In genomic region chr7:157306836-157307533, GRCh38 we compare ENCODE assay signal across 22 cellular contexts. TPM values are rescaled to one million over a fixed set of nuclear protein-coding genes. Genes with fewer than 3 reads are reported as not detected.
DNase-seq lines count a peak whose midpoint lies in the region; ATAC-seq and TF ChIP-seq lines count a peak whose summit lies in the region.
"Had no signal": no experiment of that assay in that cellular context is flagged by ENCODE, and none has a peak within 500 bp of the region (broad histone marks: within the 10 kb centered on the region; RNA-seq: fewer than 3 reads in every experiment).

No MANE protein-coding gene starts in this region.

- H4K91ac ChIP-seq in neuronal stem cell (ENCODE audit: low read depth, low read length, poor library complexity): no peak overlapping the region

- no peaks in the 10 kb centered on the region for H3K79me1 ChIP-seq in neuronal stem cell (ENCODE audit: low read depth, low read length)

- H3K36me3 ChIP-seq in neuronal stem cell (replicated peaks in 1 of 2; ENCODE audit: control insufficient read depth in 2 of 2, insufficient read depth in 2 of 2, low read length in 2 of 2): no peaks in the 10 kb centered on the region
- no peaks in the 10 kb centered on the region for H3K36me3 ChIP-seq in H7 (replicated peaks; ENCODE audit: control insufficient read depth, insufficient read depth, low read length)
- H3K36me3 ChIP-seq: esophagus muscularis mucosa, gastroesophageal sphincter had no signal

- H3K4me2 ChIP-seq in neuronal stem cell (ENCODE audit: insufficient read depth, low read length, poor library complexity, severe bottlenecking): no peak overlapping the region

- H3K23ac ChIP-seq in neuronal stem cell (ENCODE audit: low read depth, low read length, poor library complexity): no peak overlapping the region

- peaks cover 0 to 4% of the 10 kb centered on the region in 2 donors for H3K4me1 ChIP-seq in neuronal stem cell (ENCODE audit: control insufficient read depth in 2 of 2, insufficient read depth in 1 of 2, low read depth in 1 of 2, low read length in 2 of 2)
- H3K4me1 ChIP-seq: parathyroid adenoma had no signal

- H2AK5ac ChIP-seq in neuronal stem cell (ENCODE audit: low read depth, low read length): no peak overlapping the region

- intact Hi-C loops in CD4-positive, alpha-beta T cell (cut with DNase I, micrococcal nuclease): no loop called here

- peaks cover 46% of the 10 kb centered on the region for H3K4me1 Mint-ChIP-seq in activated CD4-positive, alpha-beta T cell treated with anti-CD3 and anti-CD28 coated beads, Interleukin-2, amount 10 ng/mL, durations not matched to agents 7 days and 5 days
- H3K4me1 Mint-ChIP-seq in HFFc6 (ENCODE audit: low read depth): peaks cover 56% of the 10 kb centered on the region
- peaks cover 24% of the 10 kb centered on the region for H3K4me1 Mint-ChIP-seq in activated T-helper 17 cell treated with anti-CD3 and anti-CD28 coated beads, Interleukin-2, amount 50 U/mL, for 72 hours
- H3K4me1 Mint-ChIP-seq in CD4-positive, alpha-beta T cell (ENCODE audit: low read depth): peaks cover 15% of the 10 kb centered on the region

- no peak overlapping the region for H3K9ac ChIP-seq in neuronal stem cell (ENCODE audit: low read depth, low read length, poor library complexity)
- H3K9ac ChIP-seq: parathyroid adenoma had no signal

- CTCF ChIA-PET in activated CD4-positive, alpha-beta T cell treated with anti-CD3 and anti-CD28 coated beads, Interleukin-2, amount 10 ng/mL, durations not matched to agents 7 days and 5 days (lab: Charles Lee): interaction anchor here (1.0 kb wide), 1 partner anchor 12 kb away, joined by 5 read pairs; no protein-coding TSS in a partner anchor
- CTCF ChIA-PET in CD4-positive, alpha-beta T cell (lab: Charles Lee): no interaction called here

- H3K4me3 ChIP-seq in neuronal stem cell (ENCODE audit: low read length in 2 of 2) (no peak overlapping the region), H7 (ENCODE audit: insufficient read depth, low read depth, low read length) (no peak overlapping the region)
- H3K4me3 ChIP-seq: esophagus muscularis mucosa, gastroesophageal sphincter had no signal

- H2BK5ac ChIP-seq in neuronal stem cell (ENCODE audit: low read length): no peak overlapping the region

- no peaks in the 10 kb centered on the region for H3K9me3 ChIP-seq in neuronal stem cell (replicated peaks in 1 of 2; ENCODE audit: control insufficient read depth in 2 of 2, insufficient read depth in 1 of 2, low read depth in 1 of 2, low read length in 2 of 2)
- H3K9me3 ChIP-seq in CD4-positive, alpha-beta T cell (ENCODE audit: control insufficient read depth, low read length): no peaks in the 10 kb centered on the region
- H3K9me3 ChIP-seq: esophagus muscularis mucosa, gastroesophageal sphincter had no signal

- no CpG with 5 or more reads among the region's 20 CpGs for WGBS in neuronal stem cell (ENCODE audit: extremely low coverage in 2 of 2, insufficient read length in 2 of 2, insufficient replicate concordance in 1 of 2), 2 donors

- H3K4me3 Mint-ChIP-seq in activated CD4-positive, alpha-beta T cell treated with anti-CD3 and anti-CD28 coated beads, Interleukin-2, amount 10 ng/mL, durations not matched to agents 7 days and 5 days: no peak overlapping the region
- no peak overlapping the region for H3K4me3 Mint-ChIP-seq in HFFc6
- peak overlapping the region; percentile 36 for H3K4me3 Mint-ChIP-seq in activated T-helper 17 cell treated with anti-CD3 and anti-CD28 coated beads, Interleukin-2, amount 50 U/mL, for 72 hours
- no peak overlapping the region for H3K4me3 Mint-ChIP-seq in CD4-positive, alpha-beta T cell
- H3K4me3 Mint-ChIP-seq: activated T-cell treated with anti-CD3 and anti-CD28 coated beads, Interleukin-2, amount 50 U/mL, for 24 hours; naive thymus-derived CD8-positive, alpha-beta T cell had no signal

- H3K9me3 Mint-ChIP-seq in activated CD4-positive, alpha-beta T cell treated with anti-CD3 and anti-CD28 coated beads, Interleukin-2, amount 10 ng/mL, durations not matched to agents 7 days and 5 days: no peaks in the 10 kb centered on the region
- no peaks in the 10 kb centered on the region for H3K9me3 Mint-ChIP-seq in HFFc6
- no peaks in the 10 kb centered on the region for H3K9me3 Mint-ChIP-seq in activated T-helper 17 cell treated with anti-CD3 and anti-CD28 coated beads, Interleukin-2, amount 50 U/mL, for 72 hours
- no peaks in the 10 kb centered on the region for H3K9me3 Mint-ChIP-seq in CD4-positive, alpha-beta T cell
- H3K9me3 Mint-ChIP-seq: activated naive CD4-positive, alpha-beta T cell treated with anti-CD3 and anti-CD28 coated beads, Interleukin-2, amount 50 U/mL, for 72 hours; activated T-cell treated with anti-CD3 and anti-CD28 coated beads, Interleukin-2, amount 50 U/mL, for 24 hours; naive thymus-derived CD8-positive, alpha-beta T cell had no signal

- H3K27ac Mint-ChIP-seq in activated CD4-positive, alpha-beta T cell treated with anti-CD3 and anti-CD28 coated beads, Interleukin-2, amount 10 ng/mL, durations not matched to agents 7 days and 5 days: peak overlapping the region; percentile 34
- H3K27ac Mint-ChIP-seq in HFFc6: peak overlapping the region; percentile 66
- H3K27ac Mint-ChIP-seq in activated T-helper 17 cell treated with anti-CD3 and anti-CD28 coated beads, Interleukin-2, amount 50 U/mL, for 72 hours: peak overlapping the region; percentile 72
- H3K27ac Mint-ChIP-seq in CD4-positive, alpha-beta T cell: no peak overlapping the region

- no peak overlapping the region for H4K8ac ChIP-seq in neuronal stem cell (ENCODE audit: low read depth, low read length)

- no peak overlapping the region for H3K4ac ChIP-seq in neuronal stem cell (ENCODE audit: low read length)

- no peak overlapping the region for H2BK120ac ChIP-seq in neuronal stem cell (ENCODE audit: low read depth, low read length)

- H3K36me3 Mint-ChIP-seq in activated CD4-positive, alpha-beta T cell treated with anti-CD3 and anti-CD28 coated beads, Interleukin-2, amount 10 ng/mL, durations not matched to agents 7 days and 5 days (ENCODE audit: low read depth): no peaks in the 10 kb centered on the region
- no peaks in the 10 kb centered on the region for H3K36me3 Mint-ChIP-seq in HFFc6 (ENCODE audit: low read depth)
- H3K36me3 Mint-ChIP-seq in activated T-helper 17 cell treated with anti-CD3 and anti-CD28 coated beads, Interleukin-2, amount 50 U/mL, for 72 hours (ENCODE audit: low read depth): peaks cover 6% of the 10 kb centered on the region
- H3K36me3 Mint-ChIP-seq in CD4-positive, alpha-beta T cell (ENCODE audit: low read depth): no peaks in the 10 kb centered on the region
- H3K36me3 Mint-ChIP-seq: activated naive CD4-positive, alpha-beta T cell treated with anti-CD3 and anti-CD28 coated beads, Interleukin-2, amount 50 U/mL, for 72 hours; naive thymus-derived CD8-positive, alpha-beta T cell had no signal

- no peak overlapping the region for H2BK15ac ChIP-seq in neuronal stem cell (ENCODE audit: low read length)

- H3K27me3 ChIP-seq in neuronal stem cell (ENCODE audit: control insufficient read depth in 3 of 3, insufficient read depth in 3 of 3, low read depth in 1 of 3, low read length in 3 of 3) (no peaks in the 10 kb centered on the region), H7 (ENCODE audit: control insufficient read depth, insufficient read depth, low read length) (no peaks in the 10 kb centered on the region)
- H3K27me3 ChIP-seq in CD4-positive, alpha-beta T cell (ENCODE audit: control insufficient read depth, insufficient read depth, low read length): no peaks in the 10 kb centered on the region
- H3K27me3 ChIP-seq: gastroesophageal sphincter had no signal

- no peak overlapping the region for H3K14ac ChIP-seq in neuronal stem cell (ENCODE audit: low read length)

- H3K18ac ChIP-seq in neuronal stem cell (ENCODE audit: low read length): no peak overlapping the region

- H2BK12ac ChIP-seq in neuronal stem cell (ENCODE audit: low read length): no peak overlapping the region

- no peak for ATAC-seq in activated T-helper 17 cell treated with anti-CD3 and anti-CD28 coated beads, Interleukin-2, amount 50 U/mL, for 72 hours (replicated peaks)
- no peak for ATAC-seq in CD4-positive, alpha-beta T cell (ENCODE audit: poor library complexity)
- ATAC-seq: gastroesophageal sphincter; naive thymus-derived CD8-positive, alpha-beta T cell; sciatic nerve had no signal

- TF ChIP-seq CTCF in HFFc6 (IDR thresholded peaks at IDR 0.05): no peak
- no peak for TF ChIP-seq CTCF in CD4-positive, alpha-beta T cell (IDR thresholded peaks at IDR 0.05)

- no peak overlapping the region for H3K27ac ChIP-seq in neuronal stem cell (replicated peaks; ENCODE audit: low read length)
- H3K27ac ChIP-seq in CD4-positive, alpha-beta T cell (ENCODE audit: low read depth, low read length): no peak overlapping the region
- H3K27ac ChIP-seq: esophagus muscularis mucosa, gastroesophageal sphincter, parathyroid adenoma had no signal

- no peak for DNase-seq in activated CD4-positive, alpha-beta T cell treated with anti-CD3 and anti-CD28 coated beads, Interleukin-2, amount 10 ng/mL, durations not matched to agents 7 days and 5 days
- no peak for DNase-seq in activated CD4-positive, alpha-beta T cell treated with anti-CD3 and anti-CD28 coated beads for 48 hours
- no peak for DNase-seq in HFFc6
- DNase-seq in neuronal stem cell (ENCODE audit: low spot score): no peak
- no peak for DNase-seq in CD4-positive, alpha-beta T cell
- no peak for DNase-seq in H7
- no peak for DNase-seq in EL
- DNase-seq: activated CD4-positive, alpha-beta T cell treated with anti-CD3 and anti-CD28 coated beads, Interleukin-2, amount 50 U/mL, for 1 hour; activated T-cell treated with anti-CD3 and anti-CD28 coated beads, Interleukin-2, amount 50 U/mL, for 24 hours; C1 segment of cervical spinal cord; cerebellar nuclear complex; effector CD4-positive, alpha-beta T cell; naive thymus-derived CD8-positive, alpha-beta T cell; NCI-H2081 treated with DMSO at 0.1 percent for 48 hours; NCI-H446 treated with DMSO at 0.1 percent for 48 hours; stimulated activated CD4-positive, alpha-beta T cell treated with anti-CD3 and anti-CD28 coated beads, Interleukin-15, amount 100 ng/mL, for 24 hours had no signal

- POLR2A ChIA-PET in activated CD4-positive, alpha-beta T cell treated with anti-CD3 and anti-CD28 coated beads, Interleukin-2, amount 10 ng/mL, durations not matched to agents 7 days and 5 days (lab: Charles Lee): no interaction called here
- POLR2A ChIA-PET in CD4-positive, alpha-beta T cell (lab: Charles Lee): no interaction called here

- H3K27me3 Mint-ChIP-seq in activated CD4-positive, alpha-beta T cell treated with anti-CD3 and anti-CD28 coated beads, Interleukin-2, amount 10 ng/mL, durations not matched to agents 7 days and 5 days: no peaks in the 10 kb centered on the region
- no peaks in the 10 kb centered on the region; the same call in 1 of the 2 replicates for H3K27me3 Mint-ChIP-seq in HFFc6 (ENCODE audit: insufficient read depth)
- no peaks in the 10 kb centered on the region for H3K27me3 Mint-ChIP-seq in activated T-helper 17 cell treated with anti-CD3 and anti-CD28 coated beads, Interleukin-2, amount 50 U/mL, for 72 hours
- no peaks in the 10 kb centered on the region for H3K27me3 Mint-ChIP-seq in CD4-positive, alpha-beta T cell
- H3K27me3 Mint-ChIP-seq: activated T-cell treated with anti-CD3 and anti-CD28 coated beads, Interleukin-2, amount 50 U/mL, for 24 hours; naive thymus-derived CD8-positive, alpha-beta T cell had no signal

- H2AFZ ChIP-seq in neuronal stem cell (ENCODE audit: low read length): peak overlapping the region; percentile 52
- H2AFZ ChIP-seq: parathyroid adenoma had no signal

RNA-seq across cellular contexts. Expression of gene DNAJB6, which starts 29.8 kb away (rescaled TPM):
- total RNA-seq in activated CD4-positive, alpha-beta T cell treated with anti-CD3 and anti-CD28 coated beads, Interleukin-2, amount 10 ng/mL, durations not matched to agents 7 days and 5 days: 10 to 100 TPM; 67.8 to 68.9 TPM
- total RNA-seq in HFFc6 (2021; fragmentation: NEBNext Ultra II Directional; extraction: Animal tissue kit (Norgen Biotek cat#: 25700)): 100 to 1,000 TPM; 135 to 204 (median 163) TPM
- total RNA-seq in activated T-helper 17 cell treated with anti-CD3 and anti-CD28 coated beads, Interleukin-2, amount 50 U/mL, for 72 hours: 100 to 1,000 TPM; 113 to 118 TPM
- polyA plus RNA-seq in neuronal stem cell (2013, experiment 1 of 2): 203 TPM
- 185 TPM for polyA plus RNA-seq in neuronal stem cell (2013, experiment 2 of 2)
- 100 to 1,000 TPM; 232 to 242 TPM for total RNA-seq in CD4-positive, alpha-beta T cell
- 206 and 230 TPM in 2 replicates for total RNA-seq in H7 (2014; rRNA removed; shearing (Covaris generic))
